Comparison of ENCODE assay signal across 9 cellular contexts in genomic region chr17:82848022-82848592, GRCh38. TPM values are rescaled to one million over a fixed set of nuclear protein-coding genes. Genes with fewer than 3 reads are reported as not detected.
A peak's percentile ranks its signal among the peaks of the same experiment; 100 is the strongest.
DNase-seq lines count a peak whose midpoint lies in the region; ATAC-seq and TF ChIP-seq lines count a peak whose summit lies in the region.
"Had no signal": no experiment of that assay in that cellular context is flagged by ENCODE, and none has a peak within 500 bp of the region (broad histone marks: within the 10 kb centered on the region; RNA-seq: fewer than 3 reads in every experiment).

No MANE protein-coding gene starts in this region.

- peak overlapping the region; percentile 31 for H3K4me3 ChIP-seq in epithelial cell of esophagus (ENCODE audit: low read length)
- H3K4me3 ChIP-seq: SJCRH30 had no signal

- TF ChIP-seq CTCF in epithelial cell of esophagus (IDR thresholded peaks at IDR 0.05; ENCODE audit: insufficient read depth, low read depth, low read length, missing control alignments) (no peak), mesothelial cell of epicardium (IDR thresholded peaks at IDR 0.05; ENCODE audit: unreplicated experiment) (no peak)

- no peaks in the 10 kb centered on the region for H3K9me3 Mint-ChIP-seq in mesothelial cell of epicardium

- H3K27me3 Mint-ChIP-seq in mesothelial cell of epicardium (ENCODE audit: low read depth) = no peaks in the 10 kb centered on the region

- peak; percentile 33 for DNase-seq in DMS153 (lab: John Stamatoyannopoulos, UW)
- peak; percentile 52 for DNase-seq in activated CD4-positive, alpha-beta T cell treated with anti-CD3 and anti-CD28 coated beads for 48 hours
- peak; percentile 95 for DNase-seq in epithelial cell of esophagus (ENCODE audit: low read depth)
- peak; percentile 29 for DNase-seq in renal cortical epithelial cell (ENCODE audit: low read depth)
- no peak for DNase-seq in germinal center (ENCODE audit: low spot score)
- no peak for DNase-seq in KG1 (lab: John Stamatoyannopoulos, UW)
- DNase-seq in mesothelial cell of epicardium (ENCODE audit: low spot score in 2 of 2, unreplicated experiment in 2 of 2) = no peak
- DNase-seq: SJCRH30 had no signal

- no peak overlapping the region for H3K4me3 Mint-ChIP-seq in mesothelial cell of epicardium

- peaks cover 6% of the 10 kb centered on the region for H3K36me3 Mint-ChIP-seq in mesothelial cell of epicardium

- H3K27ac Mint-ChIP-seq in mesothelial cell of epicardium = no peak overlapping the region

- H3K4me1 Mint-ChIP-seq in mesothelial cell of epicardium = peaks cover 14% of the 10 kb centered on the region

- ATAC-seq in GM19035 (IDR thresholded peaks at IDR 0.05; ENCODE audit: unreplicated experiment) = no peak

RNA-seq across cellular contexts. Expression of gene ZNF750, which starts 8.3 kb away (rescaled TPM):
- not detected in 2 replicates for total RNA-seq in renal cortical epithelial cell
- 1.8 to 2.6 TPM (median 2.3 TPM) in 3 replicates for total RNA-seq in mesothelial cell of epicardium
- total RNA-seq: SJCRH30 had no signal

Comparison
In these comparisons a context has a peak if more than half of its experiments do, and no peak if none do; other contexts are left out.
1. DNase-seq: peak in DMS153 (single experiment), activated CD4-positive, alpha-beta T cell treated with anti-CD3 and anti-CD28 coated beads for 48 hours (single experiment), epithelial cell of esophagus (single experiment) and renal cortical epithelial cell (single experiment); none in germinal center (single experiment), KG1 (single experiment) and mesothelial cell of epicardium (0 of 2).